In genomic region chr1:90616395-90616794, GRCh38 we compare ENCODE assay signal across 9 cellular contexts.
DNase-seq lines count a peak whose midpoint lies in the region; ATAC-seq, FAIRE-seq and TF ChIP-seq lines count a peak whose summit lies in the region.
"Had no signal": no experiment of that assay in that cellular context is flagged by ENCODE, and none has a peak within 500 bp of the region (broad histone marks: within the 10 kb centered on the region; RNA-seq: fewer than 3 reads in every experiment).

No MANE protein-coding gene starts in this region.

- peaks cover 4 to 11% of the 10 kb centered on the region in 2 donors for H3K27me3 Mint-ChIP-seq in CD4-positive, alpha-beta memory T cell

- H3K36me3 Mint-ChIP-seq in CD4-positive, alpha-beta memory T cell: no peaks in the 10 kb centered on the region

- H3K4me1 Mint-ChIP-seq in CD4-positive, alpha-beta memory T cell: peaks cover 0 to 1% (median 0%) of the 10 kb centered on the region in 4 donors

- intact Hi-C loops in CD4-positive, alpha-beta memory T cell (cut with micrococcal nuclease): no loop called here

- POLR2A ChIA-PET in CD4-positive, alpha-beta memory T cell (lab: Charles Lee; ENCODE audit: partially characterized antibody): no interaction called here

- no peak overlapping the region for H3K27ac ChIP-seq in CD4-positive, alpha-beta memory T cell (ENCODE audit: low read depth, low read length)

- no peaks in the 10 kb centered on the region for H3K27me3 ChIP-seq in CD4-positive, alpha-beta memory T cell (ENCODE audit: insufficient read depth, low read length)

- H3K27ac Mint-ChIP-seq in CD4-positive, alpha-beta memory T cell: no peak overlapping the region

- no peak for DNase-seq in D721Med (ENCODE audit: insufficient read length, low spot score)
- DNase-seq in HuH-7.5 (ENCODE audit: low spot score): peak; percentile 7
- DNase-seq in SK-N-DZ (ENCODE audit: low spot score): peak; percentile 6
- DNase-seq in iris pigment epithelial cell (ENCODE audit: low read depth): peak; percentile 13
- no peak for DNase-seq in putamen (ENCODE audit: low spot score)
- no peak for DNase-seq in CD4-positive, alpha-beta memory T cell
- no peak for DNase-seq in cerebellar nuclear complex (lab: John Stamatoyannopoulos, UW)
- DNase-seq: mesenchymal stem cell had no signal

- H3K4me1 ChIP-seq in CD4-positive, alpha-beta memory T cell (ENCODE audit: insufficient read depth, low read length): no peaks in the 10 kb centered on the region

- H3K4me3 Mint-ChIP-seq in CD4-positive, alpha-beta memory T cell: no peak overlapping the region

- CTCF ChIA-PET in CD4-positive, alpha-beta memory T cell (lab: Charles Lee; ENCODE audit: partially characterized antibody): interaction anchor here (1.4 kb wide), 1 partner anchor 549 kb away, joined by 3 read pairs; no protein-coding TSS in a partner anchor

- no peak for ATAC-seq in GM21723 (IDR thresholded peaks at IDR 0.05; ENCODE audit: unreplicated experiment)

- no peaks in the 10 kb centered on the region for H3K9me3 ChIP-seq in CD4-positive, alpha-beta memory T cell (ENCODE audit: control insufficient read depth in 1 of 2, low read length in 2 of 2)

- no peak for FAIRE-seq in D721Med (lab: Jason Lieb, UNC)

- H3K9me3 Mint-ChIP-seq in CD4-positive, alpha-beta memory T cell: peaks cover 0 to 4% (median 0%) of the 10 kb centered on the region in 8 donors

- no peak overlapping the region for H3K4me3 ChIP-seq in CD4-positive, alpha-beta memory T cell (ENCODE audit: low read length in 2 of 2)

- peak; percentile 40 for TF ChIP-seq CTCF in D721Med (IDR thresholded peaks at IDR 0.05; ENCODE audit: insufficient read depth, missing control alignments)

- no peaks in the 10 kb centered on the region for H3K36me3 ChIP-seq in CD4-positive, alpha-beta memory T cell (ENCODE audit: insufficient read depth, low read length)

Comparison
In these comparisons a context has a peak if more than half of its experiments do, and no peak if none do; other contexts are left out.
1. DNase-seq: peak in HuH-7.5 (single experiment), SK-N-DZ (single experiment) and iris pigment epithelial cell (single experiment); none in D721Med (single experiment), putamen (single experiment), CD4-positive, alpha-beta memory T cell (0 of 5) and cerebellar nuclear complex (0 of 2).